ENCODE assay signal across 1 cellular context in the genomic region with DNA sequence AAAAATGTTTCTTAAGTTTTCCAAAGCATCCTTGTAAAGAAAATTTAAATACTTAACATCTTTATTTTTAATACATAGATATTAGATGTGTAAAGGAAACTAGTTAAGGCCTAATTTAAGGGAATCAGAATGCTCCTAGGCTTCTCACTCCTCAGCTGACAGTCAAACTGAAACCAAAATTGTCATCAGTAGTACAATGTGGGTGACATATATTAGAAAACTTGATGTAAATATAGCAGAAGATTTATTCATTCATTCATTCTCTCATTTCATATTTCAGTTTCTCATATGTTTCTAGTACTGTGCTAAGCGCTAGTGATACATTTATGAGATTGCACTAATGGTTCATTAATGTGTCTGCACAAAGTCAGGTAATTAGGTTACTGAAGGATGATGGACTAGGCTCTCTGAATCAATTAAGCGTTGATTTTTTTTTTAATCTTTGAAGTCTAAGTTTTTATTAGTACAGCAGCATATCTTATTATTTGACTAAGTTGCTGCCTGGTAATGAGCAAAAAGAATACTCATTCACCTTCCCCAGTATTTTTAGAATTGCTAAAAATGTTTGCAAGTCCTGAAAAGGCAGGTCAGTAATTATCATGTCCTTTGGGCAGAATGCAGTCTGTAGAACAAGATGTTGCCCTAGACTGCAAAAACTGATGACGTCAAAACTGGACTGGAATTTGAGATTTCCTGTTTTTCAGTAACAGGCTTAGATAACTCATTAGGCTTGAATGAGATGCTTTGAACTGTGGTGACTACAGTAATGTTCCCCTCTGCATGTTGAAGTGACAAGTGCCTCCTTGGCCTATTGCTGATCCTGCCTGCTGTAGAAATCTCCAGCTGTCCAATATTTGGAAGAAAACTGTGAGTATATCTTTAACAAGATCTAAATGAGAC.
TF ChIP-seq lines count a peak whose summit lies in the region.

No MANE protein-coding gene starts in this region.

TF ChIP-seq in GM12878, 131 proteins besides CTCF, POLR2A, EP300 and RAD21 (continued from another document):
- TF ChIP-seq RUNX3 (IDR thresholded peaks at IDR 0.05; ENCODE audit: low read length) (peak; percentile 39; the same call in 1 of the 2 replicates), BMI1 (IDR thresholded peaks at IDR 0.05; ENCODE audit: borderline replicate concordance) (no peak), ZNF217 (IDR thresholded peaks at IDR 0.05) (0 out of 2 replicates have a peak, but pooled peaks have one; percentile 39)
